ENCODE assay signal across 1 cellular context in genomic region chr15:64381000-64381751, GRCh38.
A peak's percentile ranks its signal among the peaks of the same experiment; 100 is the strongest.
TF ChIP-seq lines count a peak whose summit lies in the region.

A gene with protein sequence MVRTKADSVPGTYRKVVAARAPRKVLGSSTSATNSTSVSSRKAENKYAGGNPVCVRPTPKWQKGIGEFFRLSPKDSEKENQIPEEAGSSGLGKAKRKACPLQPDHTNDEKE (minus strand): TSS chr15:64381441. CDS start chr15:64381371, 70 bp downstream.

TF ChIP-seq in GM12878, 131 proteins besides CTCF, POLR2A, EP300 and RAD21 (continued from another document and continues in another):
- no peak for TF ChIP-seq ZNF384 (IDR thresholded peaks at IDR 0.05; ENCODE audit: borderline replicate concordance, low read depth, low read length)
- TF ChIP-seq POLR2AphosphoS5 (IDR thresholded peaks at IDR 0.05; ENCODE audit: low read length), result peak; percentile 86
- TF ChIP-seq TAF1 (IDR thresholded peaks at IDR 0.05; ENCODE audit: borderline replicate concordance, low read depth, low read length), result 0 out of 2 replicates have a peak, but pooled peaks have one; percentile 30
- TF ChIP-seq SUZ12 (IDR thresholded peaks at IDR 0.05; ENCODE audit: unreplicated experiment), result no peak
- TF ChIP-seq ZNF274 (IDR thresholded peaks at IDR 0.05; ENCODE audit: insufficient read depth, insufficient read length), result no peak
- TF ChIP-seq CREM (IDR thresholded peaks at IDR 0.05; ENCODE audit: low read depth), result peak; percentile 74
- TF ChIP-seq, protein P1, sequence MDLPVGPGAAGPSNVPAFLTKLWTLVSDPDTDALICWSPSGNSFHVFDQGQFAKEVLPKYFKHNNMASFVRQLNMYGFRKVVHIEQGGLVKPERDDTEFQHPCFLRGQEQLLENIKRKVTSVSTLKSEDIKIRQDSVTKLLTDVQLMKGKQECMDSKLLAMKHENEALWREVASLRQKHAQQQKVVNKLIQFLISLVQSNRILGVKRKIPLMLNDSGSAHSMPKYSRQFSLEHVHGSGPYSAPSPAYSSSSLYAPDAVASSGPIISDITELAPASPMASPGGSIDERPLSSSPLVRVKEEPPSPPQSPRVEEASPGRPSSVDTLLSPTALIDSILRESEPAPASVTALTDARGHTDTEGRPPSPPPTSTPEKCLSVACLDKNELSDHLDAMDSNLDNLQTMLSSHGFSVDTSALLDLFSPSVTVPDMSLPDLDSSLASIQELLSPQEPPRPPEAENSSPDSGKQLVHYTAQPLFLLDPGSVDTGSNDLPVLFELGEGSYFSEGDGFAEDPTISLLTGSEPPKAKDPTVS (IDR thresholded peaks at IDR 0.05; ENCODE audit: low read depth, low read length), result no peak
- TF ChIP-seq ZNF24 (IDR thresholded peaks at IDR 0.05), result no peak
- TF ChIP-seq RCOR1 (conservative IDR thresholded peaks at IDR 0.05; ENCODE audit: low read depth, low read length), result no peak
- peak; percentile 83 for TF ChIP-seq NFYA (IDR thresholded peaks at IDR 0.05; ENCODE audit: borderline replicate concordance, low read depth, low read length)
- TF ChIP-seq EED (IDR thresholded peaks at IDR 0.05; ENCODE audit: low read depth), result no peak
- TF ChIP-seq ZSCAN29 (IDR thresholded peaks at IDR 0.05), result no peak
- no peak for TF ChIP-seq ZBED1 (IDR thresholded peaks at IDR 0.05; ENCODE audit: borderline replicate concordance)
- no peak for TF ChIP-seq RAD51 (IDR thresholded peaks at IDR 0.05)
- TF ChIP-seq CBX3 (IDR thresholded peaks at IDR 0.05; ENCODE audit: borderline replicate concordance, low read depth), result no peak
- 0 out of 2 replicates have a peak, but pooled peaks have one; percentile 39 for TF ChIP-seq IKZF1 (conservative IDR thresholded peaks at IDR 0.05)
- 0 out of 2 replicates have a peak, but pooled peaks have one; percentile 27 for TF ChIP-seq SPI1 (IDR thresholded peaks at IDR 0.05; ENCODE audit: borderline replicate concordance, insufficient read depth, low read depth, low read length)
- TF ChIP-seq CBFB (IDR thresholded peaks at IDR 0.05; ENCODE audit: low read depth), result peak; percentile 28; the same call in 1 of the 2 replicates
- TF ChIP-seq E2F8 (IDR thresholded peaks at IDR 0.05; ENCODE audit: low read depth, partially characterized antibody), result peak; percentile 96
- 0 out of 2 replicates have a peak, but pooled peaks have one; percentile 33 for TF ChIP-seq FOXM1 (IDR thresholded peaks at IDR 0.05; ENCODE audit: low read depth, low read length)
- TF ChIP-seq IRF3 (IDR thresholded peaks at IDR 0.05), result peak; percentile 96
- peak; percentile 96 for TF ChIP-seq RB1 (IDR thresholded peaks at IDR 0.05; ENCODE audit: borderline replicate concordance)
- TF ChIP-seq SMAD1 (IDR thresholded peaks at IDR 0.05; ENCODE audit: low read depth, partially characterized antibody), result no peak
- no peak for TF ChIP-seq ZBTB4 (CRISPR knock-in tag; IDR thresholded peaks at IDR 0.05)
- peak; percentile 99 for TF ChIP-seq SP1 (IDR thresholded peaks at IDR 0.05; ENCODE audit: low read depth, low read length)
- TF ChIP-seq HDGF (IDR thresholded peaks at IDR 0.05), result peak; percentile 24; the same call in 1 of the 2 replicates
- TF ChIP-seq MTA3 (IDR thresholded peaks at IDR 0.05; ENCODE audit: borderline replicate concordance, low read length), result no peak
- TF ChIP-seq ZBTB33 (IDR thresholded peaks at IDR 0.05), result no peak
- no peak for TF ChIP-seq ZNF687 (IDR thresholded peaks at IDR 0.05)
- TF ChIP-seq USF2 (IDR thresholded peaks at IDR 0.05; ENCODE audit: borderline replicate concordance, low read depth, low read length), result no peak
- no peak for TF ChIP-seq TBL1XR1 (IDR thresholded peaks at IDR 0.05; ENCODE audit: low read depth, low read length)
- no peak for TF ChIP-seq KLF5 (IDR thresholded peaks at IDR 0.05; ENCODE audit: partially characterized antibody)
- no peak for TF ChIP-seq NFXL1 (IDR thresholded peaks at IDR 0.05; ENCODE audit: borderline replicate concordance)
- peak; percentile 45; the same call in 1 of the 2 replicates for TF ChIP-seq RUNX3 (IDR thresholded peaks at IDR 0.05; ENCODE audit: low read length)
- peak; percentile 98 for TF ChIP-seq PKNOX1 (IDR thresholded peaks at IDR 0.05)
- TF ChIP-seq SMARCA5 (IDR thresholded peaks at IDR 0.05), result no peak
- TF ChIP-seq CHD2 (IDR thresholded peaks at IDR 0.05; ENCODE audit: borderline replicate concordance, low read depth, low read length), result peak; percentile 95
- TF ChIP-seq ZNF217 (IDR thresholded peaks at IDR 0.05), result no peak
- TF ChIP-seq, protein P2, sequence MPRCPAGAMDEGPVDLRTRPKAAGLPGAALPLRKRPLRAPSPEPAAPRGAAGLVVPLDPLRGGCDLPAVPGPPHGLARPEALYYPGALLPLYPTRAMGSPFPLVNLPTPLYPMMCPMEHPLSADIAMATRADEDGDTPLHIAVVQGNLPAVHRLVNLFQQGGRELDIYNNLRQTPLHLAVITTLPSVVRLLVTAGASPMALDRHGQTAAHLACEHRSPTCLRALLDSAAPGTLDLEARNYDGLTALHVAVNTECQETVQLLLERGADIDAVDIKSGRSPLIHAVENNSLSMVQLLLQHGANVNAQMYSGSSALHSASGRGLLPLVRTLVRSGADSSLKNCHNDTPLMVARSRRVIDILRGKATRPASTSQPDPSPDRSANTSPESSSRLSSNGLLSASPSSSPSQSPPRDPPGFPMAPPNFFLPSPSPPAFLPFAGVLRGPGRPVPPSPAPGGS (IDR thresholded peaks at IDR 0.05; ENCODE audit: borderline replicate concordance, insufficient read depth, low read depth, low read length, poor library complexity, severe bottlenecking), result no peak
- no peak for TF ChIP-seq PAX8 (IDR thresholded peaks at IDR 0.05)
- no peak for TF ChIP-seq HDAC6 (IDR thresholded peaks at IDR 0.05; ENCODE audit: unreplicated experiment)
- peak; percentile 52; the same call in 1 of the 2 replicates for TF ChIP-seq RFX5 (IDR thresholded peaks at IDR 0.05; ENCODE audit: low read depth, low read length)
- no peak for TF ChIP-seq KDM1A (IDR thresholded peaks at IDR 0.05; ENCODE audit: borderline replicate concordance)
- TF ChIP-seq IKZF2 (IDR thresholded peaks at IDR 0.05), result 0 out of 4 replicates have a peak, but pooled peaks have one; percentile 13 to 17
- TF ChIP-seq NRF1 (conservative IDR thresholded peaks at IDR 0.05; ENCODE audit: low read depth, low read length), result no peak
- no peak for TF ChIP-seq RELA (IDR thresholded peaks at IDR 0.05; ENCODE audit: borderline replicate concordance, partially characterized antibody)
- TF ChIP-seq CREB1 (IDR thresholded peaks at IDR 0.05; ENCODE audit: low read depth), result peak; percentile 82; the same call in 1 of the 2 replicates
- TF ChIP-seq GATAD2B (conservative IDR thresholded peaks at IDR 0.05; ENCODE audit: low read depth), result peak; percentile 34; the same call in 1 of the 2 replicates
- TF ChIP-seq YY1 (IDR thresholded peaks at IDR 0.05; ENCODE audit: low read depth, low read length), result no peak
